ENCODE assay signal across 19 cellular contexts in the genomic region with DNA sequence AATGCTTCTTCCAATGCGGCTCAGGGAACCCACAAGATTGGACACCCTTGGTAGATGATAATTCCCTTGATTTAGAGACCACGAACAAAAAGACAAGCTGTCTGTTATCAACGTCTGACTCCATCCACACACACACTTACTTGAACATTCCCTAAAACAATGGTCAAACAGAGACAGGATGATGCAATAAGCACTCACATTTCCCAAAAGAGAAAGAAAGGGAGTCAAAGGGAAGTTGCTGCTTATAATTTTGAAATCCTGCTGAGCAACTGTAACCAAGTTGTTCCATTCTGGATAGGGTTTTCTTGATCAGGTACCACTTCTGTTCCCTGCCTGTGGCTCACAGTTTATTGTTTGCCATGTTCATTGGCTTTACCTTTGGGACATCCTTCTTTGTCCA.
A peak's percentile ranks its signal among the peaks of the same experiment; 100 is the strongest.
DNase-seq lines count a peak whose midpoint lies in the region; ATAC-seq, FAIRE-seq and TF ChIP-seq lines count a peak whose summit lies in the region.
"Had no signal": no experiment of that assay in that cellular context is flagged by ENCODE, and none has a peak within 500 bp of the region (broad histone marks: within the 10 kb centered on the region; RNA-seq: fewer than 3 reads in every experiment).

No MANE protein-coding gene starts in this region.

- DNase-seq in HepG2 (ENCODE audit: low spot score) (no peak), right lobe of liver (no peak), cardiac fibroblast (ENCODE audit: low read depth in 2 of 2) (peak; percentile 51 to 79), sciatic nerve (ENCODE audit: low spot score) (no peak), GM13976 (ENCODE audit: low spot score) (no peak), NCI-H2171 (lab: John Stamatoyannopoulos, UW) (no peak)
- DNase-seq: BE2C; CD8-positive, alpha-beta T cell; COR-L47; DMS153; DMS79 treated with DMSO at 0.1 percent for 48 hours; EL had no signal

- H3K4me2 ChIP-seq in HepG2 (ENCODE audit: low read depth, low read length), result no peak overlapping the region
- H3K4me2 ChIP-seq: A549 had no signal

- H3K27me3 ChIP-seq in HepG2 (ENCODE audit: control insufficient read depth in 1 of 2, insufficient read depth in 2 of 2, low read length in 2 of 2), result no peaks in the 10 kb centered on the region
- H3K27me3 ChIP-seq in right lobe of liver, result no peaks in the 10 kb centered on the region
- H3K27me3 ChIP-seq: BE2C had no signal

- TF ChIP-seq EP300 in HepG2 (IDR thresholded peaks at IDR 0.05; ENCODE audit: low read depth in 2 of 2, low read length in 2 of 2) (no peak), HepG2 (CRISPR knock-in tag; IDR thresholded peaks at IDR 0.05; ENCODE audit: borderline replicate concordance) (no peak)

- H3K4me3 ChIP-seq in HepG2 (replicated peaks in 1 of 3; ENCODE audit: insufficient read depth in 1 of 3, low read depth in 2 of 3, low read length in 3 of 3) (no peak overlapping the region), right lobe of liver (no peak overlapping the region), cardiac fibroblast (replicated peaks in 1 of 2; ENCODE audit: low read depth in 2 of 2, low read length in 2 of 2) (no peak overlapping the region)
- H3K4me3 ChIP-seq: A549 had no signal

- CTCF ChIA-PET in HepG2 (lab: Yijun Ruan, JAX; ENCODE audit: low intra/inter-chr PET ratio, low total read pairs), result no interaction called here

- WGBS in HepG2 (ENCODE audit: low lambda C conversion rate), result under 1% methylated on average over 3 of the region's 3 CpGs
- 41% methylated on average over 3 of the region's 3 CpGs for WGBS in right lobe of liver (ENCODE audit: insufficient coverage, low coverage, low lambda C conversion rate, missing lambda C conversion rate)

- H3K9ac ChIP-seq in HepG2 (ENCODE audit: insufficient read depth, low read depth, low read length), result no peak overlapping the region

- no peak overlapping the region for H2AFZ ChIP-seq in HepG2 (ENCODE audit: low read length)

- no peak for TF ChIP-seq CTCF in HepG2 (CRISPR knock-in tag; IDR thresholded peaks at IDR 0.05)
- TF ChIP-seq CTCF in right lobe of liver (IDR thresholded peaks at IDR 0.05), result no peak
- no peak for TF ChIP-seq CTCF in cardiac fibroblast (IDR thresholded peaks at IDR 0.05; ENCODE audit: low read depth, low read length)
- no peak for TF ChIP-seq CTCF in GM13976 (IDR thresholded peaks at IDR 0.05; ENCODE audit: borderline replicate concordance, control extremely low read depth, extremely low read depth, insufficient read depth, missing control alignments)

- H3K79me2 ChIP-seq in HepG2 (ENCODE audit: insufficient read depth, low read length), result no peaks in the 10 kb centered on the region

- FAIRE-seq in HepG2 (lab: Jason Lieb, UNC), result no peak
- FAIRE-seq: A549, D721Med, G401.6, GM12891, HTR-8/SVneo had no signal

- in situ Hi-C loops in HepG2 (cut with HindIII; ENCODE audit: extremely low pct_ligation_motif_present, low pct_unique_long_range_greater_than_20kb), result no loop called here
- in situ Hi-C loops in GM13976 (cut with MboI; ENCODE audit: low sequenced_read_pairs, unreplicated experiment), result no loop called here

- H3K36me3 ChIP-seq in HepG2 (replicated peaks in 1 of 2; ENCODE audit: control insufficient read depth in 1 of 2, insufficient read depth in 2 of 2, low read length in 2 of 2) (no peaks in the 10 kb centered on the region), right lobe of liver (no peaks in the 10 kb centered on the region)
- H3K36me3 ChIP-seq: BE2C had no signal

- ATAC-seq in HepG2, result no peak
- no peak for ATAC-seq in right lobe of liver
- ATAC-seq in sciatic nerve, result peak; percentile 39
- ATAC-seq: A549; CD8-positive, alpha-beta T cell; HCT116 had no signal

- H4K20me1 ChIP-seq in HepG2 (ENCODE audit: insufficient read depth, low read length), result no peaks in the 10 kb centered on the region

- intact Hi-C loops in HepG2 (cut with micrococcal nuclease; ENCODE audit: unreplicated experiment), result no loop called here
- intact Hi-C loops in right lobe of liver (cut with DNase I), result no loop called here
- intact Hi-C loops in sciatic nerve (cut with DNase I), result no loop called here

- H3K27ac ChIP-seq in HepG2 (ENCODE audit: extremely low read length, insufficient read depth, low read length) (no peak overlapping the region), right lobe of liver (no peak overlapping the region)
- H3K27ac ChIP-seq: A549, C4-2B had no signal

- POLR2A ChIA-PET in HepG2 (lab: Yijun Ruan, JAX), result no interaction called here

- TF ChIP-seq POLR2A in HepG2 (IDR thresholded peaks at IDR 0.05; ENCODE audit: insufficient read depth in 1 of 2, low read depth in 2 of 2, low read length in 2 of 2), result no peak
- TF ChIP-seq POLR2A in right lobe of liver (IDR thresholded peaks at IDR 0.05), result no peak

- no TSS peak for BruUV-seq in HepG2 (replicated peaks; lab: Mats Ljungman, UMichigan)

- H3K9me3 ChIP-seq in HepG2 (ENCODE audit: low read length), result peaks cover 92% of the 10 kb centered on the region
- no peaks in the 10 kb centered on the region for H3K9me3 ChIP-seq in right lobe of liver
- H3K9me3 ChIP-seq: A549, BE2C had no signal

- no peak for TF ChIP-seq RAD21 in HepG2 (CRISPR knock-in tag; IDR thresholded peaks at IDR 0.05)

- H3K4me1 ChIP-seq in HepG2 (ENCODE audit: insufficient read depth, low read length), result no peaks in the 10 kb centered on the region
- H3K4me1 ChIP-seq in right lobe of liver, result no peaks in the 10 kb centered on the region
- H3K4me1 ChIP-seq: A549, BE2C had no signal

TF ChIP-seq in HepG2, 621 proteins besides CTCF, POLR2A, EP300 and RAD21:
- TF ChIP-seq NR2F2 (IDR thresholded peaks at IDR 0.05; ENCODE audit: borderline replicate concordance, low read depth) (no peak), CEBPB (IDR thresholded peaks at IDR 0.05; ENCODE audit: borderline replicate concordance, low read depth, low read length) (peak; percentile 43; the same call in 1 of the 2 replicates), MIXL1 (CRISPR knock-in tag; IDR thresholded peaks at IDR 0.05) (no peak), ISL2 (CRISPR knock-in tag; IDR thresholded peaks at IDR 0.05) (no peak), YEATS2 (CRISPR knock-in tag; IDR thresholded peaks at IDR 0.05; ENCODE audit: borderline replicate concordance) (no peak), ZNF451 (CRISPR knock-in tag; IDR thresholded peaks at IDR 0.05) (no peak), ATF7 (IDR thresholded peaks at IDR 0.05) (peak; percentile 39; the same call in 1 of the 2 replicates), ATF7 (CRISPR knock-in tag; IDR thresholded peaks at IDR 0.05) (no peak)

Comparison
In these comparisons a context has a peak if more than half of its experiments do, and no peak if none do; other contexts are left out.
1. DNase-seq: peak in cardiac fibroblast (2 of 2); none in HepG2 (single experiment), right lobe of liver (0 of 3), sciatic nerve (single experiment), GM13976 (single experiment) and NCI-H2171 (single experiment).